Comparison of ENCODE assay signal across 2 cellular contexts in the genomic region with DNA sequence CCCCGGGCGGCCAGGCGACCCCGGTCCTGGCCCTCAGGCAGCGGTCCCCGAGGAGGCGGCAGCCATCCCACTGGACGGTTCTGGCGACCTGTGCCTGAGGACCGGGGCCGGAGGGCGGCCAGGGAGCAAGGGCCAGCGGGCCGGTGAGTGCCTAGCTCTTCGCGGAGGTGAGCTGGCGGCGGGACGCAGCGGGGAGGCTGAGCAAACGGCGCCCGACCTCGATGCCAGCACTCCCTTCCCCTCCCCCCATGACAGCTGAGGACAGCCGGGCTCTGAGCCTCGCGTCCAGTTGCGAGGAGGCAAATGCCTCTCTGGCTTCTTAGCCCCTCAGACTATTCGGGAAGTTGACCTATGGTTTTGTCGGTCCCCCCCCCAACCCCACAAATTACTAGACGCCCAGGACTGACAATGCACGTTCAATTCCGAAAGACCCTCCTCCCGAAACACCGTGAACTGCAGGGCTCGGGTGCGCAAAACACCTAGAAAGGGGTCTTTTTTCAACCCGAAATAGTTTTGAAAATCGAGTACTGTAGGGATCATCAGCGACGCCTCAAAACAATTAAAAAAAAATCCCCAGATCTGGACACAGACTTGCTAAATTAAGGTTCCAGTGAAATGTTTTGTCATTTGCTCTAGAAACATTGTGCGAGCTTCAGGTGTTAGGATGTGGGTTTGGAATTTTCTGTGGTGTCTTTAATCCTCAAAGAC.
TF ChIP-seq lines count a peak whose summit lies in the region.

No MANE protein-coding gene starts in this region.

TF ChIP-seq in Ishikawa, 13 proteins besides CTCF, POLR2A, EP300 and RAD21 (continued from another document):
- no peak for TF ChIP-seq FOXM1 (IDR thresholded peaks at IDR 0.05; ENCODE audit: borderline replicate concordance, low read depth)
- TF ChIP-seq EGR1 (IDR thresholded peaks at IDR 0.05): no peak
- TF ChIP-seq, protein P1, sequence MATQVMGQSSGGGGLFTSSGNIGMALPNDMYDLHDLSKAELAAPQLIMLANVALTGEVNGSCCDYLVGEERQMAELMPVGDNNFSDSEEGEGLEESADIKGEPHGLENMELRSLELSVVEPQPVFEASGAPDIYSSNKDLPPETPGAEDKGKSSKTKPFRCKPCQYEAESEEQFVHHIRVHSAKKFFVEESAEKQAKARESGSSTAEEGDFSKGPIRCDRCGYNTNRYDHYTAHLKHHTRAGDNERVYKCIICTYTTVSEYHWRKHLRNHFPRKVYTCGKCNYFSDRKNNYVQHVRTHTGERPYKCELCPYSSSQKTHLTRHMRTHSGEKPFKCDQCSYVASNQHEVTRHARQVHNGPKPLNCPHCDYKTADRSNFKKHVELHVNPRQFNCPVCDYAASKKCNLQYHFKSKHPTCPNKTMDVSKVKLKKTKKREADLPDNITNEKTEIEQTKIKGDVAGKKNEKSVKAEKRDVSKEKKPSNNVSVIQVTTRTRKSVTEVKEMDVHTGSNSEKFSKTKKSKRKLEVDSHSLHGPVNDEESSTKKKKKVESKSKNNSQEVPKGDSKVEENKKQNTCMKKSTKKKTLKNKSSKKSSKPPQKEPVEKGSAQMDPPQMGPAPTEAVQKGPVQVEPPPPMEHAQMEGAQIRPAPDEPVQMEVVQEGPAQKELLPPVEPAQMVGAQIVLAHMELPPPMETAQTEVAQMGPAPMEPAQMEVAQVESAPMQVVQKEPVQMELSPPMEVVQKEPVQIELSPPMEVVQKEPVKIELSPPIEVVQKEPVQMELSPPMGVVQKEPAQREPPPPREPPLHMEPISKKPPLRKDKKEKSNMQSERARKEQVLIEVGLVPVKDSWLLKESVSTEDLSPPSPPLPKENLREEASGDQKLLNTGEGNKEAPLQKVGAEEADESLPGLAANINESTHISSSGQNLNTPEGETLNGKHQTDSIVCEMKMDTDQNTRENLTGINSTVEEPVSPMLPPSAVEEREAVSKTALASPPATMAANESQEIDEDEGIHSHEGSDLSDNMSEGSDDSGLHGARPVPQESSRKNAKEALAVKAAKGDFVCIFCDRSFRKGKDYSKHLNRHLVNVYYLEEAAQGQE (IDR thresholded peaks at IDR 0.05; ENCODE audit: low read depth): no peak
- TF ChIP-seq TEAD4 (IDR thresholded peaks at IDR 0.05): peak; percentile 19; the same call in 1 of the 2 replicates
- TF ChIP-seq ZBTB7A (IDR thresholded peaks at IDR 0.05; ENCODE audit: low read depth): peak; percentile 15; the same call in 1 of the 2 replicates
- TF ChIP-seq, protein P2, sequence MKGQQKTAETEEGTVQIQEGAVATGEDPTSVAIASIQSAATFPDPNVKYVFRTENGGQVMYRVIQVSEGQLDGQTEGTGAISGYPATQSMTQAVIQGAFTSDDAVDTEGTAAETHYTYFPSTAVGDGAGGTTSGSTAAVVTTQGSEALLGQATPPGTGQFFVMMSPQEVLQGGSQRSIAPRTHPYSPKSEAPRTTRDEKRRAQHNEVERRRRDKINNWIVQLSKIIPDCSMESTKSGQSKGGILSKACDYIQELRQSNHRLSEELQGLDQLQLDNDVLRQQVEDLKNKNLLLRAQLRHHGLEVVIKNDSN (IDR thresholded peaks at IDR 0.05): peak; percentile 6; the same call in 1 of the 2 replicates
- TF ChIP-seq YY1 (IDR thresholded peaks at IDR 0.05; ENCODE audit: low read depth): 0 out of 2 replicates have a peak, but pooled peaks have one; percentile 42
- TF ChIP-seq TCF12 (IDR thresholded peaks at IDR 0.05; ENCODE audit: low read depth): no peak
TF ChIP-seq in Ishikawa: peak in this region for 6.

TF ChIP-seq in GM12878, 131 proteins besides CTCF, POLR2A, EP300 and RAD21 (continued from another document):
- TF ChIP-seq, protein P3, sequence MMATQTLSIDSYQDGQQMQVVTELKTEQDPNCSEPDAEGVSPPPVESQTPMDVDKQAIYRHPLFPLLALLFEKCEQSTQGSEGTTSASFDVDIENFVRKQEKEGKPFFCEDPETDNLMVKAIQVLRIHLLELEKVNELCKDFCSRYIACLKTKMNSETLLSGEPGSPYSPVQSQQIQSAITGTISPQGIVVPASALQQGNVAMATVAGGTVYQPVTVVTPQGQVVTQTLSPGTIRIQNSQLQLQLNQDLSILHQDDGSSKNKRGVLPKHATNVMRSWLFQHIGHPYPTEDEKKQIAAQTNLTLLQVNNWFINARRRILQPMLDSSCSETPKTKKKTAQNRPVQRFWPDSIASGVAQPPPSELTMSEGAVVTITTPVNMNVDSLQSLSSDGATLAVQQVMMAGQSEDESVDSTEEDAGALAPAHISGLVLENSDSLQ (IDR thresholded peaks at IDR 0.05): no peak
- TF ChIP-seq TCF3 (IDR thresholded peaks at IDR 0.05; ENCODE audit: borderline replicate concordance, insufficient read depth, low read depth, low read length) (peak; percentile 84), ZNF274 (IDR thresholded peaks at IDR 0.05; ENCODE audit: insufficient read depth, insufficient read length) (no peak), IKZF1 (conservative IDR thresholded peaks at IDR 0.05) (no peak), SIX5 (IDR thresholded peaks at IDR 0.05; ENCODE audit: low read depth, low read length, severe bottlenecking) (no peak), TCF12 (IDR thresholded peaks at IDR 0.05; ENCODE audit: low read depth, low read length) (0 out of 2 replicates have a peak, but pooled peaks have one; percentile 44), SUZ12 (IDR thresholded peaks at IDR 0.05; ENCODE audit: unreplicated experiment) (no peak), TAF1 (IDR thresholded peaks at IDR 0.05; ENCODE audit: borderline replicate concordance, low read depth, low read length) (peak; percentile 35; the same call in 1 of the 2 replicates)
TF ChIP-seq in GM12878: peak in this region for 3.
